8 cellular contexts compared by ENCODE assay signal in the genomic region with DNA sequence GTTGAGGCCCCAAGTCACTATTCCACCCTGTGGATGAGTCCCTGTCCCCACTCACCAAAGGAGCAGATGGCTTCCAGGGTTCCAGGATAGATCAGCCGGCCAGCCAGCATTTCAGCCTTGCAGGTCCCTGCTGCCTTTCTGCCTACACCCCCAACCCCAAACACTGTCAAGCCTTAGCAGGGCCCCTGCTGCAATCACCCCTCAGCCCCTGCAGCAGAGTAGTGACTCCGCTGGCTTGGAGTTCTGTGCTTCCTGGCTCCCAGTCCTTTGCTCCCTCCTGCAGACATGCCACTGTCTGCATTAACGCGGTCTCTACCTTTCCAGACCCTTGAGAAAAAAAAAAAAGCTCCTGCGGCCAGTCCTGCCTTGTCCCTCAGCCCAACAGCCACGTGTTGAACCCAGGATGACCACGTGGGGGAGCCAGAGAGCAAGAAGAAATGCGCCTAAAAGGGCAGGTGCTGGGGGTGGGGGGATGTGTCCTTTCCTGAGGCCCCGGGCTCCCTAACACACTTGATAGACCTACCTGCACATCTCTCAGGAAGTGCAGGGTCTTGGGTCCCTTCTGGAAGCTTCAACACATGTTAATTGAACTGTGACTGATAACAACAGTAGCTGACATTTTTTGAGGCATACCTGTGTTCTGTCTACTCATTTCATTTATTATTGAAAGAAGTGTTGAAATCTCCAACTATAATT. TPM values are rescaled to one million over a fixed set of nuclear protein-coding genes. Genes with fewer than 3 reads are reported as not detected.
A peak's percentile ranks its signal among the peaks of the same experiment; 100 is the strongest.
DNase-seq lines count a peak whose midpoint lies in the region; ATAC-seq, FAIRE-seq and TF ChIP-seq lines count a peak whose summit lies in the region.

No MANE protein-coding gene starts in this region.

- H3K4me3 Mint-ChIP-seq in CD14-positive monocyte, result no peak overlapping the region
- H3K4me3 Mint-ChIP-seq in activated CD4-positive, alpha-beta T cell treated with anti-CD3 and anti-CD28 coated beads for 36 hours, result no peak overlapping the region

- H3K27me3 Mint-ChIP-seq in CD14-positive monocyte (ENCODE audit: low read depth in 3 of 3), result peaks cover 0 to 2% (median 0%) of the 10 kb centered on the region in 3 donors
- H3K27me3 Mint-ChIP-seq in activated CD4-positive, alpha-beta T cell treated with anti-CD3 and anti-CD28 coated beads for 36 hours, result no peaks in the 10 kb centered on the region

- H3K4me1 ChIP-seq in liver (ENCODE audit: control insufficient read depth in 4 of 4, insufficient read depth in 4 of 4, low read length in 3 of 4), result peaks cover 6 to 50% (median 38%) of the 10 kb centered on the region in 4 donors

- no peak overlapping the region for H3K9ac ChIP-seq in liver (ENCODE audit: low read depth in 1 of 2, low read length in 2 of 2)

- no peaks in the 10 kb centered on the region for H3K9me3 ChIP-seq in liver (ENCODE audit: control insufficient read depth in 4 of 4, low read length in 3 of 4)

- H3K27ac ChIP-seq in liver (ENCODE audit: low read depth in 1 of 2, low read length in 2 of 2), result no peak overlapping the region

- TF ChIP-seq CTCF in CD14-positive monocyte (IDR thresholded peaks at IDR 0.05) (peak; percentile 95), choroid plexus epithelial cell (conservative IDR thresholded peaks at IDR 0.05; ENCODE audit: low read depth, low read length) (peak; percentile 87), liver (IDR thresholded peaks at IDR 0.05; ENCODE audit: low read depth, low read length, missing input control) (peak; percentile 85)

- POLR2A ChIA-PET in activated CD4-positive, alpha-beta T cell treated with anti-CD3 and anti-CD28 coated beads for 36 hours (lab: Charles Lee), result interaction anchor here (0.6 to 1.3 kb wide), 5 partner anchors 11 to 57 kb away, joined by 3 to 5 read pairs (median 4); no protein-coding TSS in a partner anchor

- no peaks in the 10 kb centered on the region for H3K27me3 ChIP-seq in liver (ENCODE audit: control insufficient read depth in 4 of 4, insufficient read depth in 4 of 4, low read length in 3 of 4)

- peak; percentile 80 for ATAC-seq in activated CD4-positive, alpha-beta T cell treated with anti-CD3 and anti-CD28 coated beads for 36 hours
- no peak for ATAC-seq in GM19324 (IDR thresholded peaks at IDR 0.05; ENCODE audit: low FRiP score, unreplicated experiment)

- DNase-seq in CD14-positive monocyte (ENCODE audit: low spot score) (peak; percentile 73), H54 (ENCODE audit: insufficient read length, low spot score) (peak; percentile 59), NCI-H2227 (lab: John Stamatoyannopoulos, UW; ENCODE audit: unreplicated experiment) (peak; percentile 84), choroid plexus epithelial cell (ENCODE audit: low read depth) (peak; percentile 50)
- DNase-seq in activated CD4-positive, alpha-beta T cell treated with anti-CD3 and anti-CD28 coated beads for 36 hours, result peak; percentile 90
- peak; percentile 62 for DNase-seq in stimulated activated CD8-positive, alpha-beta memory T cell treated with anti-CD3 and anti-CD28 coated beads, Interleukin-12 subunit alpha, Interleukin-12 subunit beta, amount 100 ng/mL, for 4 hours (ENCODE audit: low read depth)

- 13% methylated on average over 9 of the region's 9 CpGs for WGBS in liver

- TF ChIP-seq POLR2A in H54 (IDR thresholded peaks at IDR 0.05; ENCODE audit: low read depth, low read length), result no peak

- H3K9me3 Mint-ChIP-seq in CD14-positive monocyte, result peaks cover 0 to 2% (median 0%) of the 10 kb centered on the region in 7 donors
- no peaks in the 10 kb centered on the region for H3K9me3 Mint-ChIP-seq in activated CD4-positive, alpha-beta T cell treated with anti-CD3 and anti-CD28 coated beads for 36 hours (ENCODE audit: low read depth)

- no peaks in the 10 kb centered on the region for H3K36me3 ChIP-seq in liver (ENCODE audit: control insufficient read depth in 4 of 4, insufficient read depth in 3 of 4, low read depth in 1 of 4, low read length in 3 of 4)

- no peaks in the 10 kb centered on the region for H3K36me3 Mint-ChIP-seq in CD14-positive monocyte
- H3K36me3 Mint-ChIP-seq in activated CD4-positive, alpha-beta T cell treated with anti-CD3 and anti-CD28 coated beads for 36 hours (ENCODE audit: low read depth), result no peaks in the 10 kb centered on the region

- CTCF ChIA-PET in activated CD4-positive, alpha-beta T cell treated with anti-CD3 and anti-CD28 coated beads for 36 hours (lab: Charles Lee), result interaction anchor here (0.5 to 7.6 kb wide), 42 partner anchors 9 to 437 kb away, joined by 3 to 198 read pairs (median 6); a partner anchor contains a TSS

- intact Hi-C loops in CD14-positive monocyte (cut with micrococcal nuclease), result loop anchor here (1.0 to 2.0 kb wide), 2 partner anchors 38 to 39 kb away; no protein-coding TSS in a partner anchor
- intact Hi-C loops in activated CD4-positive, alpha-beta T cell treated with anti-CD3 and anti-CD28 coated beads for 36 hours (cut with DNase I, micrococcal nuclease), result loop anchor here (1.0 to 2.0 kb wide), 6 partner anchors 12 to 120 kb away; a partner anchor contains a TSS

- H3K4me1 Mint-ChIP-seq in CD14-positive monocyte, result peaks cover 2% of the 10 kb centered on the region
- peaks cover 26% of the 10 kb centered on the region for H3K4me1 Mint-ChIP-seq in activated CD4-positive, alpha-beta T cell treated with anti-CD3 and anti-CD28 coated beads for 36 hours

- H3K4me3 ChIP-seq in choroid plexus epithelial cell (ENCODE audit: low read depth, low read length), result no peak overlapping the region
- no peak overlapping the region for H3K4me3 ChIP-seq in liver (ENCODE audit: low read depth in 1 of 3, low read length in 3 of 3)

- H3K27ac Mint-ChIP-seq in CD14-positive monocyte, result peak overlapping the region in 2 of 7 donors; percentile 35 to 50
- peak overlapping the region; percentile 55 for H3K27ac Mint-ChIP-seq in activated CD4-positive, alpha-beta T cell treated with anti-CD3 and anti-CD28 coated beads for 36 hours

- FAIRE-seq in H54 (lab: Jason Lieb, UNC), result no peak

- peak; percentile 84 to 91 for TF ChIP-seq RAD21 in liver (IDR thresholded peaks at IDR 0.05)

TF ChIP-seq in liver, 16 proteins besides CTCF, POLR2A, EP300 and RAD21:
- TF ChIP-seq TAF1 (conservative IDR thresholded peaks at IDR 0.05), result no peak
- TF ChIP-seq HNF4G (IDR thresholded peaks at IDR 0.05), result no peak
- TF ChIP-seq YY1 (IDR thresholded peaks at IDR 0.05), result no peak
- TF ChIP-seq JUND (IDR thresholded peaks at IDR 0.05), result no peak
- no peak for TF ChIP-seq EGR1 (IDR thresholded peaks at IDR 0.05; ENCODE audit: low read depth in 2 of 2)
- no peak for TF ChIP-seq NR2F2 (IDR thresholded peaks at IDR 0.05)
- TF ChIP-seq FOXA1 (IDR thresholded peaks at IDR 0.05), result no peak
- TF ChIP-seq, protein P1, sequence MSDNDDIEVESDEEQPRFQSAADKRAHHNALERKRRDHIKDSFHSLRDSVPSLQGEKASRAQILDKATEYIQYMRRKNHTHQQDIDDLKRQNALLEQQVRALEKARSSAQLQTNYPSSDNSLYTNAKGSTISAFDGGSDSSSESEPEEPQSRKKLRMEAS (IDR thresholded peaks at IDR 0.05), result peak; percentile 49
- TF ChIP-seq HNF4A (conservative IDR thresholded peaks at IDR 0.05), result peak in 1 of 2 donors; percentile 5

RNA-seq across cellular contexts. Expression of a gene that starts 37.4 kb away (rescaled TPM):
- polyA plus RNA-seq in CD14-positive monocyte, result 100 to 1,000 TPM in 1 of 2 donors, 10 to 100 TPM in 1; 81.6 to 127 TPM
- 100 to 1,000 TPM; 223 to 239 TPM for total RNA-seq in activated CD4-positive, alpha-beta T cell treated with anti-CD3 and anti-CD28 coated beads for 36 hours
- total RNA-seq in liver, result 10 to 100 TPM in 1 of 2 donors, 1 to 10 TPM in 1; 5.8 to 10.0 TPM
- 1 to 10 TPM; 4.8 to 5.2 TPM for polyA plus RNA-seq in liver

Comparison
In these comparisons a context has a peak if more than half of its experiments do, and no peak if none do; other contexts are left out.
1. RNA of a gene that starts 37.4 kb away (total RNA-seq): 223 to 239 TPM in activated CD4-positive, alpha-beta T cell treated with anti-CD3 and anti-CD28 coated beads for 36 hours; 5.8 to 10.0 TPM in liver; every median in the first group is over 10 times any median in the second.
2. Peak in every context shown above with its lines, with median percentiles within 50 percentile points of each other: DNase-seq and CTCF ChIP-seq.